Comparison of ENCODE assay signal across 10 cellular contexts in the genomic region with DNA sequence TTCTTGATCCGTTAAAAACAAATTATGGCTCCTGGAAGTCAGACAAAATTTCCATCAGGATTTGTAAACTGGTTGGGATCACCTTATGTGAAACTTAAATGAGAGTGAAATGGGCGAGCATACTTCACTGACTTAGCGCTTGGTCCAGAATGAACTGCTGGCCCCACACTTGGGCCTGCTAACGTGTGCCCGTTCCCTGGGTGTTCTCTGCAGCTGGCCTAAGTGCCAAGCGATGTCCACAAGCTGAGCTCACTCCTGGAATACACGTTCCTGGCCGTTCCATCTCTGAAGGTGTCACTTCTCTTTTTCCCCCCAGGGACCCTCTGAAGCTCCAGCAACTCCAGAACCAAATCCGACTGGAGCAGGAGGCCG.
DNase-seq lines count a peak whose midpoint lies in the region; ATAC-seq and TF ChIP-seq lines count a peak whose summit lies in the region.
"Had no signal": no experiment of that assay in that cellular context is flagged by ENCODE, and none has a peak within 500 bp of the region (broad histone marks: within the 10 kb centered on the region; RNA-seq: fewer than 3 reads in every experiment).

No MANE protein-coding gene starts in this region.

- no peak overlapping the region for H3K27ac Mint-ChIP-seq in activated B cell treated with CpG ODN at 0.5 μM for 24 hours

- DNase-seq in DMS53 treated with DMSO at 0.1 percent for 48 hours (lab: John Stamatoyannopoulos, UW; ENCODE audit: unreplicated experiment) (peak; percentile 53), activated B cell treated with CpG ODN at 0.5 μM for 24 hours (no peak), heart right ventricle (no peak), lower leg skin (ENCODE audit: low spot score in 2 of 2) (no peak), GDM1 (lab: John Stamatoyannopoulos, UW) (no peak)
- no peak for DNase-seq in effector memory CD4-positive, alpha-beta T cell
- DNase-seq: activated CD4-positive, CD25-positive, alpha-beta regulatory T cell treated with anti-CD3 and anti-CD28 coated beads, Interleukin-2, amount 50 U/mL, for 72 hours; NCI-H187 treated with DMSO at 0.1 percent for 48 hours had no signal

- H3K36me3 ChIP-seq in heart right ventricle, result peaks cover 0 to 33% (median 3%) of the 10 kb centered on the region in 9 donors
- H3K36me3 ChIP-seq in rectal smooth muscle tissue (ENCODE audit: control insufficient read depth, insufficient read depth, low read length), result peaks cover 3% of the 10 kb centered on the region
- no peaks in the 10 kb centered on the region for H3K36me3 ChIP-seq in effector memory CD4-positive, alpha-beta T cell (ENCODE audit: control insufficient read depth, insufficient read depth, low read length)

- POLR2A ChIA-PET in activated B cell treated with CpG ODN at 0.5 μM for 24 hours (lab: Charles Lee), result no interaction called here

- H3K27me3 ChIP-seq in heart right ventricle, result peaks cover 0 to 25% (median 0%) of the 10 kb centered on the region in 7 donors
- H3K27me3 ChIP-seq in rectal smooth muscle tissue (ENCODE audit: control insufficient read depth, insufficient read depth, low read length), result no peaks in the 10 kb centered on the region
- peaks cover 5% of the 10 kb centered on the region for H3K27me3 ChIP-seq in effector memory CD4-positive, alpha-beta T cell (replicated peaks; ENCODE audit: control insufficient read depth, insufficient read depth, low read length, poor library complexity, severe bottlenecking)

- H3K4me3 Mint-ChIP-seq in activated B cell treated with CpG ODN at 0.5 μM for 24 hours, result peak overlapping the region; percentile 61

- TF ChIP-seq CTCF in activated B cell treated with CpG ODN at 0.5 μM for 24 hours (IDR thresholded peaks at IDR 0.05) (no peak), heart right ventricle (IDR thresholded peaks at IDR 0.05) (no peak), lower leg skin (IDR thresholded peaks at IDR 0.05) (no peak)

- H3K4me3 ChIP-seq in heart right ventricle (peak overlapping the region in 9 of 10 donors; percentile 31 to 58 (median 49)), rectal smooth muscle tissue (ENCODE audit: low read length) (peak overlapping the region; percentile 38), lower leg skin (ENCODE audit: low read depth, poor library complexity, severe bottlenecking) (no peak overlapping the region)
- H3K4me3 ChIP-seq in effector memory CD4-positive, alpha-beta T cell (ENCODE audit: insufficient read depth, low read depth, low read length, poor library complexity, severe bottlenecking), result no peak overlapping the region

- WGBS in heart right ventricle, 2 donors, result 41 to 47% methylated on average over 10 of the region's 10 CpGs
- WGBS in lower leg skin, 2 donors, result 41 to 57% methylated on average over 10 of the region's 10 CpGs

- H3K27me3 Mint-ChIP-seq in activated B cell treated with CpG ODN at 0.5 μM for 24 hours, result peaks cover 35% of the 10 kb centered on the region

- H3K9me3 ChIP-seq in heart right ventricle, result no peaks in the 10 kb centered on the region
- no peaks in the 10 kb centered on the region for H3K9me3 ChIP-seq in effector memory CD4-positive, alpha-beta T cell (ENCODE audit: control insufficient read depth, low read length)

- H3K9ac ChIP-seq in rectal smooth muscle tissue (ENCODE audit: low read length), result no peak overlapping the region

- TF ChIP-seq POLR2A in lower leg skin (IDR thresholded peaks at IDR 0.05), result no peak

- H3K27ac ChIP-seq in heart right ventricle (peak overlapping the region in 9 of 10 donors; percentile 33 to 81 (median 69)), rectal smooth muscle tissue (ENCODE audit: low read depth, low read length) (peak overlapping the region; percentile 71)
- no peak overlapping the region for H3K27ac ChIP-seq in effector memory CD4-positive, alpha-beta T cell (ENCODE audit: insufficient read depth, low read length, poor library complexity, severe bottlenecking)

- no peak for ATAC-seq in activated B cell treated with CpG ODN at 0.5 μM for 24 hours (ENCODE audit: low read depth)
- peak in 6 of 8 donors; percentile 22 to 60 (median 41) for ATAC-seq in heart right ventricle
- ATAC-seq in HG02840 (IDR thresholded peaks at IDR 0.05; ENCODE audit: low FRiP score, unreplicated experiment), result no peak

- no peaks in the 10 kb centered on the region for H3K36me3 Mint-ChIP-seq in activated B cell treated with CpG ODN at 0.5 μM for 24 hours (ENCODE audit: low read depth)

- no peaks in the 10 kb centered on the region for H3K9me3 Mint-ChIP-seq in activated B cell treated with CpG ODN at 0.5 μM for 24 hours

- intact Hi-C loops in activated B cell treated with CpG ODN at 0.5 μM for 24 hours (cut with micrococcal nuclease) (no loop called here), heart right ventricle (cut with DNase I) (loop anchor here in 1 of 10 donors (5.0 kb wide), 1 partner anchor 45 kb away; no protein-coding TSS in a partner anchor), lower leg skin (cut with DNase I; ENCODE audit: low total_unique reads) (no loop called here)

- H3K4me1 Mint-ChIP-seq in activated B cell treated with CpG ODN at 0.5 μM for 24 hours, result peaks cover 28% of the 10 kb centered on the region

- H3K4me1 ChIP-seq in heart right ventricle (peaks cover 0 to 67% (median 46%) of the 10 kb centered on the region in 9 donors), rectal smooth muscle tissue (ENCODE audit: control insufficient read depth, insufficient read depth, low read length) (peaks cover 42% of the 10 kb centered on the region)
- peaks cover 6% of the 10 kb centered on the region for H3K4me1 ChIP-seq in effector memory CD4-positive, alpha-beta T cell (ENCODE audit: control insufficient read depth, insufficient read depth, low read length, poor library complexity, severe bottlenecking)

- CTCF ChIA-PET in activated B cell treated with CpG ODN at 0.5 μM for 24 hours (lab: Charles Lee), result no interaction called here

Comparison
In these comparisons a context has a peak if more than half of its experiments do, and no peak if none do; other contexts are left out.
1. ATAC-seq: peak in heart right ventricle (6 of 8); none in activated B cell treated with CpG ODN at 0.5 μM for 24 hours (single experiment) and HG02840 (single experiment).
2. H3K4me3 ChIP-seq: peak in heart right ventricle (9 of 10) and rectal smooth muscle tissue (single experiment); none in lower leg skin (single experiment) and effector memory CD4-positive, alpha-beta T cell (single experiment).